ENCODE assay signal across 10 cellular contexts in the genomic region with DNA sequence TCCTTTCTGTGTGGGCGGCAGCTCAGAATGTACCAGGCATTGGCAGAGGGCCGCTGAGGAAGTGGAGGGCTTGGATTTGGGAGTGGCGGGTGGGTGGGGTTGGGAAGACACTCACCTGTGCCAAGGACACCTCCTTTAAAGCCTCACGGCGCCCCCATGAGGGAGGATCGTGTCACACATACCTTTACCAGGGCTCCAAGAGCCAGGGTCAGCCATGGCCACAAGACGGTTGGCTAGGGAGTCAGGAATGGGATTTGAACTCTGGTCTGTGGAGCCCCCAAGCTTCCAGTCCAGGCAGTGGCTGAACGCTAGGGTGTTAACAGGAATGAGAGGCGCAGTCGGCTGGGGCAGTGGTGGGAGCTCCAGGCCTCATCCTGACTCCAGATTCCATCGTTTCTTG. TPM values are rescaled to one million over a fixed set of nuclear protein-coding genes. Genes with fewer than 3 reads are reported as not detected.
DNase-seq lines count a peak whose midpoint lies in the region; ATAC-seq and TF ChIP-seq lines count a peak whose summit lies in the region.
"Had no signal": no experiment of that assay in that cellular context is flagged by ENCODE, and none has a peak within 500 bp of the region (broad histone marks: within the 10 kb centered on the region; RNA-seq: fewer than 3 reads in every experiment).

No MANE protein-coding gene starts in this region.

- H3K36me3 ChIP-seq in A673 (ENCODE audit: insufficient read depth, low read length, poor library complexity, severe bottlenecking) (no peaks in the 10 kb centered on the region), lower lobe of right lung (no peaks in the 10 kb centered on the region)

- no peaks in the 10 kb centered on the region for H3K27me3 ChIP-seq in A673 (replicated peaks; ENCODE audit: insufficient read depth, low read depth, low read length, poor library complexity)
- peaks cover 17% of the 10 kb centered on the region for H3K27me3 ChIP-seq in lower lobe of right lung (ENCODE audit: low read depth)

- no peak overlapping the region for H3K4me3 ChIP-seq in A673 (ENCODE audit: low read depth, low read length, poor library complexity, severe bottlenecking)
- no peak overlapping the region for H3K4me3 ChIP-seq in cardiac fibroblast (replicated peaks in 1 of 2; ENCODE audit: low read depth in 2 of 2, low read length in 2 of 2)
- H3K4me3 ChIP-seq in lower lobe of right lung, result peak overlapping the region; percentile 33

- no peak overlapping the region for H3K27ac ChIP-seq in A673 (ENCODE audit: low read depth, low read length, poor library complexity, severe bottlenecking)
- H3K27ac ChIP-seq in lower lobe of right lung, result peak overlapping the region; percentile 62

- TF ChIP-seq CTCF in A673 (conservative IDR thresholded peaks at IDR 0.05; ENCODE audit: low read depth, low read length) (peak; percentile 28), GM20000 (IDR thresholded peaks at IDR 0.05; ENCODE audit: extremely low read depth, missing control alignments) (peak; percentile 9), cardiac fibroblast (IDR thresholded peaks at IDR 0.05; ENCODE audit: low read depth, low read length) (peak; percentile 11), lower lobe of right lung (IDR thresholded peaks at IDR 0.05) (peak; percentile 19)

- H3K4me1 ChIP-seq in A673 (ENCODE audit: insufficient read depth, low read length, poor library complexity, severe bottlenecking), result peaks cover 12% of the 10 kb centered on the region
- H3K4me1 ChIP-seq in lower lobe of right lung, result peaks cover 43% of the 10 kb centered on the region

- POLR2A ChIA-PET in A673 (lab: Charles Lee; ENCODE audit: low non-redundant PET), result no interaction called here

- CTCF ChIA-PET in A673 (lab: Charles Lee), result no interaction called here

- H3K9me3 ChIP-seq in A673 (ENCODE audit: low read depth, low read length, poor library complexity, severe bottlenecking), result no peaks in the 10 kb centered on the region
- H3K9me3 ChIP-seq in lower lobe of right lung, result no peaks in the 10 kb centered on the region

- intact Hi-C loops in A673 (cut with micrococcal nuclease; ENCODE audit: unreplicated experiment), result no loop called here
- intact Hi-C loops in lower lobe of right lung (cut with DNase I), result no loop called here

- DNase-seq in A673 (ENCODE audit: low spot score), result no peak
- DNase-seq in GM20000 (ENCODE audit: low spot score), result peak; percentile 28
- DNase-seq in cardiac fibroblast (ENCODE audit: low read depth in 2 of 2), result peak; percentile 41 to 52
- no peak for DNase-seq in lower lobe of right lung
- DNase-seq: activated CD8-positive, alpha-beta memory T cell treated with anti-CD3 and anti-CD28 coated beads, Interleukin-2, amount 50 U/mL, for 4 hours had no signal

- ATAC-seq in lower lobe of right lung (no peak), HG03354 (IDR thresholded peaks at IDR 0.05; ENCODE audit: poor library complexity, severe bottlenecking, unreplicated experiment) (no peak), HG02571 (IDR thresholded peaks at IDR 0.05; ENCODE audit: unreplicated experiment) (no peak), GM21447 (IDR thresholded peaks at IDR 0.05; ENCODE audit: unreplicated experiment) (no peak), GM21723 (IDR thresholded peaks at IDR 0.05; ENCODE audit: unreplicated experiment) (no peak)
- ATAC-seq: stimulated activated effector memory CD8-positive, alpha-beta T cell treated with anti-CD3 and anti-CD28 coated beads, Interleukin-12 subunit alpha, Interleukin-12 subunit beta, amount 100 ng/mL, for 72 hours had no signal

- BruUV-seq in A673 (replicated peaks; lab: Mats Ljungman, UMichigan), result no TSS peak

RNA-seq across cellular contexts. Expression of a gene that starts 4.6 kb away (rescaled TPM):
- total RNA-seq in A673 (2021) (7.9 and 12.5 TPM in 2 replicates), lower lobe of right lung (126 TPM)

RNA-seq across cellular contexts. Expression of a gene that starts 16.0 kb away (rescaled TPM):
- total RNA-seq in A673 (2021) (not detected in 2 replicates), lower lobe of right lung (not detected)

Comparison
In these comparisons a context has a peak if more than half of its experiments do, and no peak if none do; other contexts are left out.
1. DNase-seq: peak in GM20000 (single experiment) and cardiac fibroblast (2 of 2); none in A673 (single experiment) and lower lobe of right lung (single experiment).
2. Peak in every context shown above with its lines, with median percentiles within 50 percentile points of each other: CTCF ChIP-seq.